22 cellular contexts compared by ENCODE assay signal in the genomic region with DNA sequence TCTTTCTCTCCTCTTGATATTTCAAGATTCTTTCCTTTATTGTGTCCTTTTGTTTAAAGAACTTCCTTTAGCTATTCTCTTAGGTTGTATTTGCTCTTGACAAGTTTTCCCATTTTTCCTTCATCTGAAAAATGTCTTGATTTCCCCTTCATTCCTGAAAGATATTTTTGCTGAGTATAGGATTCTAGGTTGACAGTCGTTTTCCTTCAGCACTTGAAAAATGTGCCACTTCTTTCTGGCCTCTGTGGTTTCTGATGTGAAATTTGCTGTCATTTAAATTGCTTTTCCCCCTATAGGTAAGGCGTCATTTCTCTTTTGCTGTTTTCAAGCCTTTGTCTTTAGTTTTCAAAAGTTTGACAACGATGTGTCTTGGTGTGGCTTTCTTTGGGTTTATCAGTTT.
"Had no signal": no experiment of that assay in that cellular context is flagged by ENCODE, and none has a peak within 500 bp of the region (broad histone marks: within the 10 kb centered on the region; RNA-seq: fewer than 3 reads in every experiment).

No MANE protein-coding gene starts in this region.

- H3K27ac ChIP-seq: psoas muscle, skin epidermis, spleen, thoracic aorta, tibial nerve, upper lobe of right lung, uterus had no signal

- H3K4me3 ChIP-seq: mucosa of descending colon, psoas muscle, skin epidermis, spleen, thoracic aorta, tibial nerve, upper lobe of right lung, uterus had no signal

- H3K4me1 Mint-ChIP-seq: mesothelial cell of epicardium; nephron progenitor cell; stimulated activated naive B cell treated with anti-CD40 and anti-IgM and Interleukin-4, amounts not matched to agents 10 μg/mL and 1 μg/mL and 100 μg/mL, for 72 hours had no signal

- H3K4me1 ChIP-seq: psoas muscle, spleen, tibial nerve, upper lobe of right lung, uterus had no signal

- H3K27ac Mint-ChIP-seq: effector memory CD8-positive, alpha-beta T cell; mesothelial cell of epicardium; nephron progenitor cell; stimulated activated naive B cell treated with anti-CD40 and anti-IgM and Interleukin-4, amounts not matched to agents 10 μg/mL and 1 μg/mL and 100 μg/mL, for 72 hours; stimulated activated naive CD8-positive, alpha-beta T cell treated with anti-CD3 and anti-CD28 coated beads, Interleukin-15, Interleukin-2, amounts not matched to agents 100 ng/mL and 50 ng/mL, for 24 hours had no signal

- DNase-seq: cortex of kidney; effector memory CD8-positive, alpha-beta T cell; head of caudate nucleus; kidney; mesenchymal stem cell; mucosa of descending colon; naive thymus-derived CD8-positive, alpha-beta T cell; nephron progenitor cell; nucleus accumbens; psoas muscle; right cardiac atrium; spleen; stimulated activated CD4-positive, alpha-beta T cell treated with anti-CD3 and anti-CD28 coated beads, Interleukin-2, amount 100 ng/mL, for 48 hours; stimulated activated naive B cell treated with anti-CD40 and anti-IgM and Interleukin-4, amounts not matched to agents 10 μg/mL and 1 μg/mL and 100 μg/mL, for 72 hours; upper lobe of right lung; uterus had no signal

- H3K4me3 Mint-ChIP-seq: effector memory CD8-positive, alpha-beta T cell; mesothelial cell of epicardium; naive thymus-derived CD8-positive, alpha-beta T cell; nephron progenitor cell; stimulated activated naive B cell treated with anti-CD40 and anti-IgM and Interleukin-4, amounts not matched to agents 10 μg/mL and 1 μg/mL and 100 μg/mL, for 72 hours; stimulated activated naive CD8-positive, alpha-beta T cell treated with anti-CD3 and anti-CD28 coated beads, Interleukin-15, Interleukin-2, amounts not matched to agents 100 ng/mL and 50 ng/mL, for 24 hours had no signal

- H3K36me3 ChIP-seq: uterus had no signal

- ATAC-seq: effector memory CD8-positive, alpha-beta T cell; left lobe of liver; naive thymus-derived CD8-positive, alpha-beta T cell; psoas muscle; right cardiac atrium; stimulated activated naive B cell treated with anti-CD40 and anti-IgM and Interleukin-4, amounts not matched to agents 10 μg/mL and 1 μg/mL and 100 μg/mL, for 72 hours; upper lobe of right lung had no signal

- H3K9me3 ChIP-seq: psoas muscle, thoracic aorta, upper lobe of right lung had no signal

- H3K27me3 ChIP-seq: spleen, tibial nerve, upper lobe of right lung, uterus had no signal

- H3K27me3 Mint-ChIP-seq: effector memory CD8-positive, alpha-beta T cell; naive thymus-derived CD8-positive, alpha-beta T cell; stimulated activated naive B cell treated with anti-CD40 and anti-IgM and Interleukin-4, amounts not matched to agents 10 μg/mL and 1 μg/mL and 100 μg/mL, for 72 hours; stimulated activated naive CD8-positive, alpha-beta T cell treated with anti-CD3 and anti-CD28 coated beads, Interleukin-15, Interleukin-2, amounts not matched to agents 100 ng/mL and 50 ng/mL, for 24 hours had no signal
